ENCODE assay signal across 20 cellular contexts in genomic region chr7:151710121-151710640, GRCh38.
"Had no signal": no experiment of that assay in that cellular context is flagged by ENCODE, and none has a peak within 500 bp of the region (broad histone marks: within the 10 kb centered on the region; RNA-seq: fewer than 3 reads in every experiment).

No MANE protein-coding gene starts in this region.

- H3K4me3 Mint-ChIP-seq: activated CD4-positive, alpha-beta T cell treated with anti-CD3 and anti-CD28 coated beads for 36 hours; activated naive CD8-positive, alpha-beta T cell treated with anti-CD3 and anti-CD28 coated beads, Interleukin-2, amount 10 ng/mL, durations not matched to agents 7 days and 5 days; activated T-cell treated with anti-CD3 and anti-CD28 coated beads, Interleukin-2, amount 50 U/mL, for 72 hours; central memory CD8-positive, alpha-beta T cell; dendritic cell treated with granulocyte-macrophage colony-stimulating factor and Interleukin-4, amounts not matched to agents 40 ng/mL and 50 ng/mL, for 4 days; naive thymus-derived CD8-positive, alpha-beta T cell; neural progenitor cell had no signal

- DNase-seq: activated CD4-positive, alpha-beta T cell treated with anti-CD3 and anti-CD28 coated beads for 36 hours; activated CD4-positive, CD25-positive, alpha-beta regulatory T cell; activated naive CD4-positive, alpha-beta T cell treated with Interleukin-2 at 50 U/mL for 16 hours; activated naive CD8-positive, alpha-beta T cell treated with anti-CD3 and anti-CD28 coated beads, Interleukin-2, amount 10 ng/mL, durations not matched to agents 7 days and 5 days; activated T-cell treated with anti-CD3 and anti-CD28 coated beads for 4 hours; activated T-cell treated with anti-CD3 and anti-CD28 coated beads, Interleukin-2, amount 50 U/mL, for 72 hours; amygdala; effector CD4-positive, alpha-beta T cell; foreskin melanocyte; mesenchymal stem cell; naive thymus-derived CD8-positive, alpha-beta T cell; stimulated activated naive CD4-positive, alpha-beta T cell treated with Interleukin-2 at 50 U/mL for 16 hours had no signal

- H3K36me3 Mint-ChIP-seq: neural progenitor cell had no signal

- H3K4me1 ChIP-seq: breast epithelium had no signal

- ATAC-seq: activated CD4-positive, alpha-beta T cell treated with anti-CD3 and anti-CD28 coated beads for 36 hours; activated T-cell treated with anti-CD3 and anti-CD28 coated beads, Interleukin-2, amount 50 U/mL, for 72 hours; naive thymus-derived CD8-positive, alpha-beta T cell; sciatic nerve had no signal

- H3K9me3 ChIP-seq: breast epithelium, esophagus muscularis mucosa, tibial nerve had no signal

- H3K9me3 Mint-ChIP-seq: activated naive CD8-positive, alpha-beta T cell treated with anti-CD3 and anti-CD28 coated beads, Interleukin-2, amount 10 ng/mL, durations not matched to agents 7 days and 5 days; activated T-cell treated with anti-CD3 and anti-CD28 coated beads, Interleukin-2, amount 50 U/mL, for 72 hours; central memory CD8-positive, alpha-beta T cell; dendritic cell treated with granulocyte-macrophage colony-stimulating factor and Interleukin-4, amounts not matched to agents 40 ng/mL and 50 ng/mL, for 4 days; naive thymus-derived CD8-positive, alpha-beta T cell; neural progenitor cell had no signal

- H3K27ac Mint-ChIP-seq: activated CD4-positive, alpha-beta T cell treated with anti-CD3 and anti-CD28 coated beads for 36 hours; activated naive CD8-positive, alpha-beta T cell treated with anti-CD3 and anti-CD28 coated beads, Interleukin-2, amount 10 ng/mL, durations not matched to agents 7 days and 5 days; dendritic cell treated with granulocyte-macrophage colony-stimulating factor and Interleukin-4, amounts not matched to agents 40 ng/mL and 50 ng/mL, for 4 days; neural progenitor cell had no signal

- H3K4me3 ChIP-seq: breast epithelium, esophagus muscularis mucosa, neural progenitor cell, skin epidermis, tibial nerve had no signal

- H3K27me3 ChIP-seq: breast epithelium, esophagus muscularis mucosa, tibial nerve had no signal

- H3K27ac ChIP-seq: breast epithelium, esophagus muscularis mucosa, neural progenitor cell, skin epidermis had no signal

- H3K36me3 ChIP-seq: breast epithelium, esophagus muscularis mucosa, neural progenitor cell, tibial nerve had no signal

- H3K27me3 Mint-ChIP-seq: activated CD4-positive, alpha-beta T cell treated with anti-CD3 and anti-CD28 coated beads for 36 hours; activated naive CD8-positive, alpha-beta T cell treated with anti-CD3 and anti-CD28 coated beads, Interleukin-2, amount 10 ng/mL, durations not matched to agents 7 days and 5 days; central memory CD8-positive, alpha-beta T cell; dendritic cell treated with granulocyte-macrophage colony-stimulating factor and Interleukin-4, amounts not matched to agents 40 ng/mL and 50 ng/mL, for 4 days; naive thymus-derived CD8-positive, alpha-beta T cell had no signal
